In genomic region chr3:148816971-148817519, GRCh38 we compare ENCODE assay signal across 23 cellular contexts.
DNase-seq lines count a peak whose midpoint lies in the region; ATAC-seq, FAIRE-seq and TF ChIP-seq lines count a peak whose summit lies in the region.
"Had no signal": no experiment of that assay in that cellular context is flagged by ENCODE, and none has a peak within 500 bp of the region (broad histone marks: within the 10 kb centered on the region; RNA-seq: fewer than 3 reads in every experiment).

No MANE protein-coding gene starts in this region.

- ATAC-seq in GM18511 (IDR thresholded peaks at IDR 0.05; ENCODE audit: unreplicated experiment), result no peak
- ATAC-seq: activated CD4-positive, CD25-positive, alpha-beta regulatory T cell treated with anti-CD3 and anti-CD28 coated beads, Interleukin-2, amount 50 U/mL, for 24 hours; activated naive CD4-positive, alpha-beta T cell treated with anti-CD3 and anti-CD28 coated beads, Interleukin-2, amount 50 U/mL, for 72 hours; heart right ventricle; mucosa of descending colon; T-helper 17 cell had no signal

- DNase-seq in DMS153 treated with DMSO at 0.1 percent for 48 hours (lab: John Stamatoyannopoulos, UW; ENCODE audit: unreplicated experiment) (peak; percentile 11), DMS153 (lab: John Stamatoyannopoulos, UW) (no peak), NCI-H1930 (lab: John Stamatoyannopoulos, UW) (peak; percentile 54 to 89), NCI-H748 treated with DMSO at 0.1 percent for 48 hours (lab: John Stamatoyannopoulos, UW) (peak; percentile 37), erythroblast (lab: John Stamatoyannopoulos, UW) (no peak), AML-193 (lab: John Stamatoyannopoulos, UW) (no peak)
- DNase-seq: activated CD4-positive, alpha-beta T cell treated with anti-CD3 and anti-CD28 coated beads, Interleukin-2, amount 50 U/mL, for 48 hours; activated CD8-positive, alpha-beta memory T cell treated with anti-CD3 and anti-CD28 coated beads, Interleukin-2, amount 50 U/mL, for 48 hours; anterior cingulate cortex; DMS79 treated with DMSO at 0.1 percent for 48 hours; effector memory CD4-positive, alpha-beta T cell; foreskin fibroblast; heart right ventricle; mucosa of descending colon; NCI-H1694 treated with DMSO at 0.1 percent for 48 hours; RPMI8226; stimulated activated CD4-positive, alpha-beta T cell treated with anti-CD3 and anti-CD28 coated beads, Interleukin-1b, Interleukin-23, amount 100 ng/mL, for 48 hours; T-helper 17 cell had no signal

- no peak for TF ChIP-seq POLR2A in erythroblast (IDR thresholded peaks at IDR 0.05; ENCODE audit: low read length)

- FAIRE-seq in islet of Langerhans (lab: Jason Lieb, UNC), result peak; percentile 61
- FAIRE-seq: GM18507 had no signal

Comparison
In these comparisons a context has a peak if more than half of its experiments do, and no peak if none do; other contexts are left out.
1. DNase-seq: peak in DMS153 treated with DMSO at 0.1 percent for 48 hours (single experiment), NCI-H1930 (2 of 2) and NCI-H748 treated with DMSO at 0.1 percent for 48 hours (single experiment); none in DMS153 (single experiment), erythroblast (0 of 2) and AML-193 (0 of 2).